8 cellular contexts compared by ENCODE assay signal in genomic region chr19:5968431-5969373, GRCh38. TPM values are rescaled to one million over a fixed set of nuclear protein-coding genes. Genes with fewer than 3 reads are reported as not detected.
A peak's percentile ranks its signal among the peaks of the same experiment; 100 is the strongest.
DNase-seq lines count a peak whose midpoint lies in the region; ATAC-seq and TF ChIP-seq lines count a peak whose summit lies in the region.

No MANE protein-coding gene starts in this region.

- H3K27ac ChIP-seq in body of pancreas (peak overlapping the region; percentile 43 to 88 (median 84)), upper lobe of right lung (peak overlapping the region; percentile 47)

- H3K4me3 ChIP-seq in body of pancreas, result no peak overlapping the region
- H3K4me3 ChIP-seq in upper lobe of right lung, result no peak overlapping the region

- H3K9me3 ChIP-seq in body of pancreas (no peaks in the 10 kb centered on the region), upper lobe of right lung (no peaks in the 10 kb centered on the region)

- no peaks in the 10 kb centered on the region for H3K27me3 ChIP-seq in body of pancreas
- no peaks in the 10 kb centered on the region for H3K27me3 ChIP-seq in upper lobe of right lung

- peak in 1 of 3 donors; percentile 42 for TF ChIP-seq POLR2A in body of pancreas (IDR thresholded peaks at IDR 0.05)

- H3K36me3 ChIP-seq in body of pancreas (replicated peaks in 1 of 2; ENCODE audit: insufficient read depth in 1 of 2, low read depth in 2 of 2) (no peaks in the 10 kb centered on the region), upper lobe of right lung (peaks cover 7% of the 10 kb centered on the region)

- peak overlapping the region; percentile 97 for H3K27ac Mint-ChIP-seq in activated naive CD4-positive, alpha-beta T cell treated with anti-CD3 and anti-CD28 coated beads, Interleukin-2, amount 50 U/mL, for 24 hours
- H3K27ac Mint-ChIP-seq in memory B cell, result no peak overlapping the region

- no peaks in the 10 kb centered on the region for H3K27me3 Mint-ChIP-seq in activated naive CD4-positive, alpha-beta T cell treated with anti-CD3 and anti-CD28 coated beads, Interleukin-2, amount 50 U/mL, for 24 hours
- H3K27me3 Mint-ChIP-seq in memory B cell, result no peaks in the 10 kb centered on the region

- H3K4me3 Mint-ChIP-seq in activated naive CD4-positive, alpha-beta T cell treated with anti-CD3 and anti-CD28 coated beads, Interleukin-2, amount 50 U/mL, for 24 hours, result peak overlapping the region; percentile 51
- peak overlapping the region; percentile 47 for H3K4me3 Mint-ChIP-seq in memory B cell

- peaks cover 2% of the 10 kb centered on the region for H3K36me3 Mint-ChIP-seq in activated naive CD4-positive, alpha-beta T cell treated with anti-CD3 and anti-CD28 coated beads, Interleukin-2, amount 50 U/mL, for 24 hours
- H3K36me3 Mint-ChIP-seq in memory B cell, result peaks cover 3% of the 10 kb centered on the region

- TF ChIP-seq CTCF in body of pancreas (IDR thresholded peaks at IDR 0.05) (no peak), upper lobe of right lung (IDR thresholded peaks at IDR 0.05) (no peak), GM20000 (IDR thresholded peaks at IDR 0.05; ENCODE audit: extremely low read depth, missing control alignments) (no peak)

- intact Hi-C loops in body of pancreas (cut with DNase I) (no loop called here), upper lobe of right lung (cut with DNase I) (no loop called here)

- peaks cover 90% of the 10 kb centered on the region for H3K4me1 Mint-ChIP-seq in activated naive CD4-positive, alpha-beta T cell treated with anti-CD3 and anti-CD28 coated beads, Interleukin-2, amount 50 U/mL, for 24 hours
- peaks cover 39% of the 10 kb centered on the region for H3K4me1 Mint-ChIP-seq in memory B cell

- DNase-seq in activated naive CD4-positive, alpha-beta T cell treated with anti-CD3 and anti-CD28 coated beads, Interleukin-2, amount 50 U/mL, for 16 hours, result no peak
- DNase-seq in body of pancreas (peak; percentile 57 to 90 (median 72)), memory B cell (ENCODE audit: low spot score in 2 of 2) (no peak), upper lobe of right lung (no peak), SKM-1 (lab: John Stamatoyannopoulos, UW; ENCODE audit: unreplicated experiment) (no peak), GM20000 (ENCODE audit: low spot score) (no peak)

- ATAC-seq in body of pancreas, result peak; percentile 67
- no peak for ATAC-seq in memory B cell (ENCODE audit: low read depth)
- ATAC-seq in upper lobe of right lung, result peak; percentile 57
- ATAC-seq in GM18502 (IDR thresholded peaks at IDR 0.05; ENCODE audit: poor library complexity, unreplicated experiment), result no peak

- 25 to 37% methylated on average over 11 to 18 of the region's 18 CpGs for WGBS in body of pancreas, 2 donors

- no peaks in the 10 kb centered on the region for H3K9me3 Mint-ChIP-seq in activated naive CD4-positive, alpha-beta T cell treated with anti-CD3 and anti-CD28 coated beads, Interleukin-2, amount 50 U/mL, for 24 hours
- no peaks in the 10 kb centered on the region for H3K9me3 Mint-ChIP-seq in memory B cell

- H3K4me1 ChIP-seq in body of pancreas (peaks cover 85% of the 10 kb centered on the region), upper lobe of right lung (peaks cover 51% of the 10 kb centered on the region)

RNA-seq across cellular contexts. Expression of gene RANBP3, which starts 9.2 kb away (rescaled TPM):
- total RNA-seq in body of pancreas (10 to 100 TPM; 62.0 to 90.0 TPM), upper lobe of right lung (65.5 TPM)

RNA-seq across cellular contexts. Expression of gene CAPS, which starts 54.6 kb away (rescaled TPM):
- total RNA-seq in body of pancreas (10 to 100 TPM; 18.7 to 38.6 TPM), upper lobe of right lung (12.5 TPM)

Comparison
In these comparisons a context has a peak if more than half of its experiments do, and no peak if none do; other contexts are left out.
1. DNase-seq: peak in body of pancreas (4 of 4); none in activated naive CD4-positive, alpha-beta T cell treated with anti-CD3 and anti-CD28 coated beads, Interleukin-2, amount 50 U/mL, for 16 hours (single experiment), memory B cell (0 of 2), upper lobe of right lung (single experiment), SKM-1 (single experiment) and GM20000 (single experiment).
2. ATAC-seq: peak in body of pancreas (single experiment) and upper lobe of right lung (single experiment); none in memory B cell (single experiment) and GM18502 (single experiment).